Comparison of ENCODE assay signal across 2 cellular contexts in the genomic region with DNA sequence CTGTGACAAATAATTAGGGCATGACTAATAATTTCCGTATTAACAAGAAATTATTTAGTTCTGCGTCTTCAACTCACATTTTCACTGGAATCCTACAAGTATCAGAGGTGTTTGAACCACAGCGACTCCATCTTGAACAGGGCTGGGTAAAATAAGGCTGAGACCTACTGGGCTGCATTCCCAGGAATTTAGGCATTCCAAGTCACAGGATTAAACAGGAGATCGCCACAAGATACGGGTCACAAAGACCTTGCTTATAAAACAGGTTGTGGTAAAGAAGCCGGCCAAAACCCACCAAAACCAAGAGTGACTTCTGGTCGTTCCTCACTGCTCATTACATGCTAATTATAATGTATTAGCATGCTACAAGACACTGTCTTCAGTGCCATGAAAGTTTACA.
TF ChIP-seq lines count a peak whose summit lies in the region.

No MANE protein-coding gene starts in this region.

TF ChIP-seq in GM23338, 12 proteins besides CTCF, POLR2A, EP300 and RAD21 (continues in another document):
- TF ChIP-seq, protein P1, sequence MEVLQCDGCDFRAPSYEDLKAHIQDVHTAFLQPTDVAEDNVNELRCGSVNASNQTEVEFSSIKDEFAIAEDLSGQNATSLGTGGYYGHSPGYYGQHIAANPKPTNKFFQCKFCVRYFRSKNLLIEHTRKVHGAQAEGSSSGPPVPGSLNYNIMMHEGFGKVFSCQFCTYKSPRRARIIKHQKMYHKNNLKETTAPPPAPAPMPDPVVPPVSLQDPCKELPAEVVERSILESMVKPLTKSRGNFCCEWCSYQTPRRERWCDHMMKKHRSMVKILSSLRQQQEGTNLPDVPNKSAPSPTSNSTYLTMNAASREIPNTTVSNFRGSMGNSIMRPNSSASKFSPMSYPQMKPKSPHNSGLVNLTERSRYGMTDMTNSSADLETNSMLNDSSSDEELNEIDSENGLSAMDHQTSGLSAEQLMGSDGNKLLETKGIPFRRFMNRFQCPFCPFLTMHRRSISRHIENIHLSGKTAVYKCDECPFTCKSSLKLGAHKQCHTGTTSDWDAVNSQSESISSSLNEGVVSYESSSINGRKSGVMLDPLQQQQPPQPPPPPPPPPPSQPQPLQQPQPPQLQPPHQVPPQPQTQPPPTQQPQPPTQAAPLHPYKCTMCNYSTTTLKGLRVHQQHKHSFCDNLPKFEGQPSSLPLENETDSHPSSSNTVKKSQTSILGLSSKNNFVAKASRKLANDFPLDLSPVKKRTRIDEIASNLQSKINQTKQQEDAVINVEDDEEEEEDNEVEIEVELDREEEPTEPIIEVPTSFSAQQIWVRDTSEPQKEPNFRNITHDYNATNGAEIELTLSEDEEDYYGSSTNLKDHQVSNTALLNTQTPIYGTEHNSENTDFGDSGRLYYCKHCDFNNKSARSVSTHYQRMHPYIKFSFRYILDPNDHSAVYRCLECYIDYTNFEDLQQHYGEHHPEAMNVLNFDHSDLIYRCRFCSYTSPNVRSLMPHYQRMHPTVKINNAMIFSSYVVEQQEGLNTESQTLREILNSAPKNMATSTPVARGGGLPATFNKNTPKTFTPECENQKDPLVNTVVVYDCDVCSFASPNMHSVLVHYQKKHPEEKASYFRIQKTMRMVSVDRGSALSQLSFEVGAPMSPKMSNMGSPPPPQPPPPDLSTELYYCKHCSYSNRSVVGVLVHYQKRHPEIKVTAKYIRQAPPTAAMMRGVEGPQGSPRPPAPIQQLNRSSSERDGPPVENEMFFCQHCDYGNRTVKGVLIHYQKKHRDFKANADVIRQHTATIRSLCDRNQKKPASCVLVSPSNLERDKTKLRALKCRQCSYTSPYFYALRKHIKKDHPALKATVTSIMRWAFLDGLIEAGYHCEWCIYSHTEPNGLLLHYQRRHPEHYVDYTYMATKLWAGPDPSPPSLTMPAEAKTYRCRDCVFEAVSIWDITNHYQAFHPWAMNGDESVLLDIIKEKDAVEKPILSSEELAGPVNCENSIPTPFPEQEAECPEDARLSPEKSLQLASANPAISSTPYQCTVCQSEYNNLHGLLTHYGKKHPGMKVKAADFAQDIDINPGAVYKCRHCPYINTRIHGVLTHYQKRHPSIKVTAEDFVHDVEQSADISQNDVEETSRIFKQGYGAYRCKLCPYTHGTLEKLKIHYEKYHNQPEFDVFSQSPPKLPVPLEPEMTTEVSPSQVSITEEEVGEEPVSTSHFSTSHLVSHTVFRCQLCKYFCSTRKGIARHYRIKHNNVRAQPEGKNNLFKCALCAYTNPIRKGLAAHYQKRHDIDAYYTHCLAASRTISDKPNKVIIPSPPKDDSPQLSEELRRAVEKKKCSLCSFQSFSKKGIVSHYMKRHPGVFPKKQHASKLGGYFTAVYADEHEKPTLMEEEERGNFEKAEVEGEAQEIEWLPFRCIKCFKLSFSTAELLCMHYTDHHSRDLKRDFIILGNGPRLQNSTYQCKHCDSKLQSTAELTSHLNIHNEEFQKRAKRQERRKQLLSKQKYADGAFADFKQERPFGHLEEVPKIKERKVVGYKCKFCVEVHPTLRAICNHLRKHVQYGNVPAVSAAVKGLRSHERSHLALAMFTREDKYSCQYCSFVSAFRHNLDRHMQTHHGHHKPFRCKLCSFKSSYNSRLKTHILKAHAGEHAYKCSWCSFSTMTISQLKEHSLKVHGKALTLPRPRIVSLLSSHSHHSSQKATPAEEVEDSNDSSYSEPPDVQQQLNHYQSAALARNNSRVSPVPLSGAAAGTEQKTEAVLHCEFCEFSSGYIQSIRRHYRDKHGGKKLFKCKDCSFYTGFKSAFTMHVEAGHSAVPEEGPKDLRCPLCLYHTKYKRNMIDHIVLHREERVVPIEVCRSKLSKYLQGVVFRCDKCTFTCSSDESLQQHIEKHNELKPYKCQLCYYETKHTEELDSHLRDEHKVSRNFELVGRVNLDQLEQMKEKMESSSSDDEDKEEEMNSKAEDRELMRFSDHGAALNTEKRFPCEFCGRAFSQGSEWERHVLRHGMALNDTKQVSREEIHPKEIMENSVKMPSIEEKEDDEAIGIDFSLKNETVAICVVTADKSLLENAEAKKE (CRISPR knock-in tag; IDR thresholded peaks at IDR 0.05), result no peak
- TF ChIP-seq NANOG (IDR thresholded peaks at IDR 0.05; ENCODE audit: borderline replicate concordance) (no peak), CREB1 (CRISPR knock-in tag; IDR thresholded peaks at IDR 0.05; ENCODE audit: low read depth) (no peak), STAT1 (IDR thresholded peaks at IDR 0.05; ENCODE audit: unreplicated experiment) (no peak), EZH2 (IDR thresholded peaks at IDR 0.05; ENCODE audit: low read depth, unreplicated experiment) (no peak), JUNB (IDR thresholded peaks at IDR 0.05; ENCODE audit: unreplicated experiment) (no peak), ZNF331 (CRISPR knock-in tag; IDR thresholded peaks at IDR 0.05; ENCODE audit: low read depth) (no peak), POLR2AphosphoS5 (IDR thresholded peaks at IDR 0.05; ENCODE audit: low read depth) (no peak)
- TF ChIP-seq, protein P2, sequence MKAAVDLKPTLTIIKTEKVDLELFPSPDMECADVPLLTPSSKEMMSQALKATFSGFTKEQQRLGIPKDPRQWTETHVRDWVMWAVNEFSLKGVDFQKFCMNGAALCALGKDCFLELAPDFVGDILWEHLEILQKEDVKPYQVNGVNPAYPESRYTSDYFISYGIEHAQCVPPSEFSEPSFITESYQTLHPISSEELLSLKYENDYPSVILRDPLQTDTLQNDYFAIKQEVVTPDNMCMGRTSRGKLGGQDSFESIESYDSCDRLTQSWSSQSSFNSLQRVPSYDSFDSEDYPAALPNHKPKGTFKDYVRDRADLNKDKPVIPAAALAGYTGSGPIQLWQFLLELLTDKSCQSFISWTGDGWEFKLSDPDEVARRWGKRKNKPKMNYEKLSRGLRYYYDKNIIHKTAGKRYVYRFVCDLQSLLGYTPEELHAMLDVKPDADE (IDR thresholded peaks at IDR 0.05), result no peak
- TF ChIP-seq, protein P3, sequence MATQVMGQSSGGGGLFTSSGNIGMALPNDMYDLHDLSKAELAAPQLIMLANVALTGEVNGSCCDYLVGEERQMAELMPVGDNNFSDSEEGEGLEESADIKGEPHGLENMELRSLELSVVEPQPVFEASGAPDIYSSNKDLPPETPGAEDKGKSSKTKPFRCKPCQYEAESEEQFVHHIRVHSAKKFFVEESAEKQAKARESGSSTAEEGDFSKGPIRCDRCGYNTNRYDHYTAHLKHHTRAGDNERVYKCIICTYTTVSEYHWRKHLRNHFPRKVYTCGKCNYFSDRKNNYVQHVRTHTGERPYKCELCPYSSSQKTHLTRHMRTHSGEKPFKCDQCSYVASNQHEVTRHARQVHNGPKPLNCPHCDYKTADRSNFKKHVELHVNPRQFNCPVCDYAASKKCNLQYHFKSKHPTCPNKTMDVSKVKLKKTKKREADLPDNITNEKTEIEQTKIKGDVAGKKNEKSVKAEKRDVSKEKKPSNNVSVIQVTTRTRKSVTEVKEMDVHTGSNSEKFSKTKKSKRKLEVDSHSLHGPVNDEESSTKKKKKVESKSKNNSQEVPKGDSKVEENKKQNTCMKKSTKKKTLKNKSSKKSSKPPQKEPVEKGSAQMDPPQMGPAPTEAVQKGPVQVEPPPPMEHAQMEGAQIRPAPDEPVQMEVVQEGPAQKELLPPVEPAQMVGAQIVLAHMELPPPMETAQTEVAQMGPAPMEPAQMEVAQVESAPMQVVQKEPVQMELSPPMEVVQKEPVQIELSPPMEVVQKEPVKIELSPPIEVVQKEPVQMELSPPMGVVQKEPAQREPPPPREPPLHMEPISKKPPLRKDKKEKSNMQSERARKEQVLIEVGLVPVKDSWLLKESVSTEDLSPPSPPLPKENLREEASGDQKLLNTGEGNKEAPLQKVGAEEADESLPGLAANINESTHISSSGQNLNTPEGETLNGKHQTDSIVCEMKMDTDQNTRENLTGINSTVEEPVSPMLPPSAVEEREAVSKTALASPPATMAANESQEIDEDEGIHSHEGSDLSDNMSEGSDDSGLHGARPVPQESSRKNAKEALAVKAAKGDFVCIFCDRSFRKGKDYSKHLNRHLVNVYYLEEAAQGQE (IDR thresholded peaks at IDR 0.05; ENCODE audit: unreplicated experiment), result no peak

TF ChIP-seq in K562, 482 proteins besides CTCF, POLR2A, EP300 and RAD21:
- TF ChIP-seq PYGO2 (tag; IDR thresholded peaks at IDR 0.05) (0 out of 2 replicates have a peak, but pooled peaks have one; percentile 10), SRSF9 (IDR thresholded peaks at IDR 0.05; ENCODE audit: borderline replicate concordance, low read depth, low read length) (no peak), SIN3A (IDR thresholded peaks at IDR 0.05; ENCODE audit: borderline replicate concordance in 2 of 2, control insufficient read depth in 1 of 2, low read depth in 2 of 2, low read length in 2 of 2) (no peak), YBX1 (IDR thresholded peaks at IDR 0.05) (no peak)
- TF ChIP-seq, protein P4, sequence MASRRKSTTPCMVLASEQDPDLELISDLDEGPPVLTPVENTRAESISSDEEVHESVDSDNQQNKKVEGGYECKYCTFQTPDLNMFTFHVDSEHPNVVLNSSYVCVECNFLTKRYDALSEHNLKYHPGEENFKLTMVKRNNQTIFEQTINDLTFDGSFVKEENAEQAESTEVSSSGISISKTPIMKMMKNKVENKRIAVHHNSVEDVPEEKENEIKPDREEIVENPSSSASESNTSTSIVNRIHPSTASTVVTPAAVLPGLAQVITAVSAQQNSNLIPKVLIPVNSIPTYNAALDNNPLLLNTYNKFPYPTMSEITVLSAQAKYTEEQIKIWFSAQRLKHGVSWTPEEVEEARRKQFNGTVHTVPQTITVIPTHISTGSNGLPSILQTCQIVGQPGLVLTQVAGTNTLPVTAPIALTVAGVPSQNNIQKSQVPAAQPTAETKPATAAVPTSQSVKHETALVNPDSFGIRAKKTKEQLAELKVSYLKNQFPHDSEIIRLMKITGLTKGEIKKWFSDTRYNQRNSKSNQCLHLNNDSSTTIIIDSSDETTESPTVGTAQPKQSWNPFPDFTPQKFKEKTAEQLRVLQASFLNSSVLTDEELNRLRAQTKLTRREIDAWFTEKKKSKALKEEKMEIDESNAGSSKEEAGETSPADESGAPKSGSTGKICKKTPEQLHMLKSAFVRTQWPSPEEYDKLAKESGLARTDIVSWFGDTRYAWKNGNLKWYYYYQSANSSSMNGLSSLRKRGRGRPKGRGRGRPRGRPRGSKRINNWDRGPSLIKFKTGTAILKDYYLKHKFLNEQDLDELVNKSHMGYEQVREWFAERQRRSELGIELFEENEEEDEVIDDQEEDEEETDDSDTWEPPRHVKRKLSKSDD (conservative IDR thresholded peaks at IDR 0.05; ENCODE audit: low read length), result no peak
